11 cellular contexts compared by ENCODE assay signal in genomic region chr2:25980951-25981350, GRCh38. TPM values are rescaled to one million over a fixed set of nuclear protein-coding genes. Genes with fewer than 3 reads are reported as not detected.
DNase-seq lines count a peak whose midpoint lies in the region; ATAC-seq and TF ChIP-seq lines count a peak whose summit lies in the region.
"Had no signal": no experiment of that assay in that cellular context is flagged by ENCODE, and none has a peak within 500 bp of the region (broad histone marks: within the 10 kb centered on the region; RNA-seq: fewer than 3 reads in every experiment).

No MANE protein-coding gene starts in this region.

- peaks cover 0 to 45% (median 21%) of the 10 kb centered on the region in 11 experiments; a peak in 12 of 22 replicates for H4K20me1 ChIP-seq in BLaER1 treated with 17β-estradiol and CSF1 and Interleukin-3, amounts not matched to agents 10 nM and 100 nM

- H3K9me3 Mint-ChIP-seq in HFFc6 = no peaks in the 10 kb centered on the region
- H3K9me3 Mint-ChIP-seq in central memory CD8-positive, alpha-beta T cell = no peaks in the 10 kb centered on the region
- no peaks in the 10 kb centered on the region for H3K9me3 Mint-ChIP-seq in naive thymus-derived CD4-positive, alpha-beta T cell

- no peaks in the 10 kb centered on the region for H3K9me3 ChIP-seq in BLaER1 treated with 17β-estradiol and CSF1 and Interleukin-3, amounts not matched to agents 10 nM and 100 nM (replicated peaks in 1 of 11)
- no peaks in the 10 kb centered on the region for H3K9me3 ChIP-seq in naive thymus-derived CD4-positive, alpha-beta T cell (ENCODE audit: control insufficient read depth in 2 of 3, low read length in 3 of 3)
- H3K9me3 ChIP-seq: upper lobe of right lung had no signal

- no peaks in the 10 kb centered on the region; the same call in 1 of the 2 replicates for H3K27me3 Mint-ChIP-seq in HFFc6 (ENCODE audit: insufficient read depth)
- no peaks in the 10 kb centered on the region for H3K27me3 Mint-ChIP-seq in central memory CD8-positive, alpha-beta T cell
- H3K27me3 Mint-ChIP-seq in naive thymus-derived CD4-positive, alpha-beta T cell = no peaks in the 10 kb centered on the region

- H3K9ac ChIP-seq in BLaER1 treated with 17β-estradiol and CSF1 and Interleukin-3, amounts not matched to agents 10 nM and 100 nM = peak overlapping the region in 9 of 11 experiments; percentile 80 to 88 (median 84); a peak in 7 of 22 replicates

- no peak overlapping the region for H3K27ac Mint-ChIP-seq in HFFc6
- H3K27ac Mint-ChIP-seq in central memory CD8-positive, alpha-beta T cell (ENCODE audit: low read depth) = no peak overlapping the region
- H3K27ac Mint-ChIP-seq in naive thymus-derived CD4-positive, alpha-beta T cell = peak overlapping the region in 2 of 9 donors; percentile 32 to 46

- H3K36me3 Mint-ChIP-seq in HFFc6 (ENCODE audit: low read depth) = no peaks in the 10 kb centered on the region; the same call in 1 of the 2 replicates
- no peaks in the 10 kb centered on the region for H3K36me3 Mint-ChIP-seq in central memory CD8-positive, alpha-beta T cell (ENCODE audit: insufficient read depth)
- peaks cover 0 to 4% (median 0%) of the 10 kb centered on the region in 5 donors for H3K36me3 Mint-ChIP-seq in naive thymus-derived CD4-positive, alpha-beta T cell

- ATAC-seq in central memory CD8-positive, alpha-beta T cell (replicated peaks; ENCODE audit: extremely low read depth, poor library complexity, severe bottlenecking) = no peak
- no peak for ATAC-seq in naive thymus-derived CD4-positive, alpha-beta T cell
- ATAC-seq in HG03457 (IDR thresholded peaks at IDR 0.05; ENCODE audit: unreplicated experiment) = no peak

- peak overlapping the region; percentile 87; the same call in 1 of the 2 replicates for H3K4me3 Mint-ChIP-seq in HFFc6
- H3K4me3 Mint-ChIP-seq in central memory CD8-positive, alpha-beta T cell = peak overlapping the region; percentile 84
- H3K4me3 Mint-ChIP-seq in naive thymus-derived CD4-positive, alpha-beta T cell = peak overlapping the region in 9 of 10 donors; percentile 25 to 91 (median 83)

- TF ChIP-seq CTCF in HFFc6 (IDR thresholded peaks at IDR 0.05) = no peak

- H3K4me1 ChIP-seq in BLaER1 treated with 17β-estradiol and CSF1 and Interleukin-3, amounts not matched to agents 10 nM and 100 nM = peaks cover 49 to 57% (median 51%) of the 10 kb centered on the region in 10 experiments
- peaks cover 0 to 5% of the 10 kb centered on the region in 2 donors for H3K4me1 ChIP-seq in naive thymus-derived CD4-positive, alpha-beta T cell (ENCODE audit: control insufficient read depth in 2 of 2, insufficient read depth in 2 of 2, low read length in 2 of 2)

- H3K36me3 ChIP-seq in BLaER1 treated with 17β-estradiol and CSF1 and Interleukin-3, amounts not matched to agents 10 nM and 100 nM = peaks cover 0 to 17% (median 4%) of the 10 kb centered on the region in 11 experiments; a peak in 9 of 22 replicates
- no peaks in the 10 kb centered on the region for H3K36me3 ChIP-seq in naive thymus-derived CD4-positive, alpha-beta T cell (ENCODE audit: control insufficient read depth in 2 of 3, insufficient read depth in 3 of 3, low read length in 3 of 3)
- H3K36me3 ChIP-seq: upper lobe of right lung had no signal

- H3K27ac ChIP-seq in BLaER1 treated with 17β-estradiol and CSF1 and Interleukin-3, amounts not matched to agents 10 nM and 100 nM = peak overlapping the region in 3 of 11 experiments; percentile 70 to 81 (median 77); a peak in 2 of 22 replicates
- H3K27ac ChIP-seq in naive thymus-derived CD4-positive, alpha-beta T cell (ENCODE audit: low read depth, low read length) = no peak overlapping the region
- H3K27ac ChIP-seq: upper lobe of right lung had no signal

- H3K27me3 ChIP-seq in BLaER1 treated with 17β-estradiol and CSF1 and Interleukin-3, amounts not matched to agents 10 nM and 100 nM = no peaks in the 10 kb centered on the region
- H3K27me3 ChIP-seq in naive thymus-derived CD4-positive, alpha-beta T cell (ENCODE audit: control insufficient read depth in 2 of 2, insufficient read depth in 2 of 2, low read length in 2 of 2) = no peaks in the 10 kb centered on the region
- H3K27me3 ChIP-seq: upper lobe of right lung had no signal

- peaks cover 47% of the 10 kb centered on the region for H3K4me1 Mint-ChIP-seq in HFFc6 (ENCODE audit: low read depth)
- peaks cover 45% of the 10 kb centered on the region for H3K4me1 Mint-ChIP-seq in central memory CD8-positive, alpha-beta T cell
- H3K4me1 Mint-ChIP-seq in naive thymus-derived CD4-positive, alpha-beta T cell = peaks cover 12 to 32% (median 20%) of the 10 kb centered on the region in 7 donors

- H3K4me2 ChIP-seq in BLaER1 treated with 17β-estradiol and CSF1 and Interleukin-3, amounts not matched to agents 10 nM and 100 nM = peak overlapping the region; percentile 92 to 100 (median 99)

- DNase-seq in HFFc6 = no peak
- DNase-seq in central memory CD8-positive, alpha-beta T cell (ENCODE audit: low spot score in 2 of 2) = no peak
- DNase-seq in naive thymus-derived CD4-positive, alpha-beta T cell = no peak
- DNase-seq in NCI-H524 (lab: John Stamatoyannopoulos, UW) = no peak
- no peak for DNase-seq in NCI-H774 (lab: John Stamatoyannopoulos, UW)
- DNase-seq in effector CD4-positive, alpha-beta T cell = no peak
- DNase-seq: left colon, NCI-H1048, upper lobe of right lung had no signal

- POLR2A ChIA-PET in naive thymus-derived CD4-positive, alpha-beta T cell (lab: Charles Lee) = no interaction called here

- CTCF ChIA-PET in naive thymus-derived CD4-positive, alpha-beta T cell (lab: Charles Lee) = interaction anchor here (0.7 to 1.0 kb wide), 2 partner anchors 11 to 30 kb away, joined by 3 to 4 read pairs; no protein-coding TSS in a partner anchor

- peak overlapping the region in 9 of 10 experiments; percentile 68 to 90 (median 83); a peak in 18 of 20 replicates for H3K4me3 ChIP-seq in BLaER1 treated with 17β-estradiol and CSF1 and Interleukin-3, amounts not matched to agents 10 nM and 100 nM
- no peak overlapping the region for H3K4me3 ChIP-seq in naive thymus-derived CD4-positive, alpha-beta T cell (ENCODE audit: low read length)

- intact Hi-C loops in naive thymus-derived CD4-positive, alpha-beta T cell (cut with micrococcal nuclease) = loop anchor here (5.0 kb wide), 2 partner anchors 261 to 366 kb away; partner anchors contain the start of genes ADGRF3 (in 1 of the 2), HADHA (in 1 of the 2), HADHB (in 1 of the 2) and SELENOI (in 1 of the 2)

RNA-seq across cellular contexts. Expression of gene KIF3C, which starts 1.3 kb away (rescaled TPM):
- 10 to 100 TPM; 18.0 to 21.1 (median 19.7) TPM for total RNA-seq in HFFc6 (2021; fragmentation: NEBNext Ultra II Directional; extraction: Animal tissue kit (Norgen Biotek cat#: 25700))
- 1 to 10 TPM; 2.9 to 6.3 (median 5.7) TPM for total RNA-seq in naive thymus-derived CD4-positive, alpha-beta T cell
- 1 to 10 TPM in 1 of 2 donors, under 1 TPM in 1; 0.54 to 1.7 TPM for polyA plus RNA-seq in naive thymus-derived CD4-positive, alpha-beta T cell

RNA-seq across cellular contexts. Expression of gene RAB10, which starts 52.9 kb away (rescaled TPM):
- 100 to 1,000 TPM; 133 to 144 (median 136) TPM for total RNA-seq in HFFc6 (2021; fragmentation: NEBNext Ultra II Directional; extraction: Animal tissue kit (Norgen Biotek cat#: 25700))
- 100 to 1,000 TPM in 1 of 5 experiments, 10 to 100 TPM in 4; 25.6 to 108 (median 60.5) TPM for total RNA-seq in naive thymus-derived CD4-positive, alpha-beta T cell
- 10 to 100 TPM; 56.1 to 73.2 TPM for polyA plus RNA-seq in naive thymus-derived CD4-positive, alpha-beta T cell
